In genomic region chr2:118835739-118836410, GRCh38 we compare ENCODE assay signal across 9 cellular contexts. TPM values are rescaled to one million over a fixed set of nuclear protein-coding genes. Genes with fewer than 3 reads are reported as not detected.
DNase-seq lines count a peak whose midpoint lies in the region; ATAC-seq and TF ChIP-seq lines count a peak whose summit lies in the region.
"Had no signal": no experiment of that assay in that cellular context is flagged by ENCODE, and none has a peak within 500 bp of the region (broad histone marks: within the 10 kb centered on the region; RNA-seq: fewer than 3 reads in every experiment).

No MANE protein-coding gene starts in this region.

- no peaks in the 10 kb centered on the region for H3K36me3 ChIP-seq in ACC112 (ENCODE audit: insufficient read depth, low read length)
- H3K36me3 ChIP-seq in HUES64 (ENCODE audit: insufficient read depth, low read length) = no peaks in the 10 kb centered on the region
- peaks cover under 1% of the 10 kb centered on the region for H3K36me3 ChIP-seq in ectodermal cell (ENCODE audit: control insufficient read depth, insufficient read depth, low read length)

- H3K9me3 ChIP-seq in HUES64 (ENCODE audit: insufficient read depth, low read depth, low read length) (no peaks in the 10 kb centered on the region), ectodermal cell (ENCODE audit: control insufficient read depth, low read length) (no peaks in the 10 kb centered on the region)

- H3K9me3 Mint-ChIP-seq in natural killer cell = no peaks in the 10 kb centered on the region

- no peak overlapping the region for H3K27ac Mint-ChIP-seq in natural killer cell

- peaks cover 73 to 78% of the 10 kb centered on the region in 2 donors for H3K27me3 Mint-ChIP-seq in natural killer cell (ENCODE audit: low read depth in 2 of 2)

- H3K4me1 ChIP-seq in ACC112 (ENCODE audit: control insufficient read depth, insufficient read depth, low read length, unreplicated experiment) = peaks cover 14% of the 10 kb centered on the region
- peaks cover 35% of the 10 kb centered on the region for H3K4me1 ChIP-seq in HUES64 (ENCODE audit: insufficient read depth, low read length)
- H3K4me1 ChIP-seq in ectodermal cell (ENCODE audit: control insufficient read depth, insufficient read depth, low read length) = peaks cover 20% of the 10 kb centered on the region

- no peak for TF ChIP-seq CTCF in natural killer cell (IDR thresholded peaks at IDR 0.05)

- under 1% methylated on average over 54 of the region's 54 CpGs for WGBS in HUES64
- WGBS in ectodermal cell, 2 experiments = 0 to 1% methylated on average over 54 of the region's 54 CpGs

- no peaks in the 10 kb centered on the region for H3K27me3 ChIP-seq in ACC112 (ENCODE audit: insufficient read depth, low read length)
- peaks cover 100% of the 10 kb centered on the region for H3K27me3 ChIP-seq in HUES64 (ENCODE audit: insufficient read depth, low read length)
- peaks cover 100% of the 10 kb centered on the region for H3K27me3 ChIP-seq in ectodermal cell (ENCODE audit: control insufficient read depth, insufficient read depth, low read length, poor library complexity, severe bottlenecking)

- H3K4me3 ChIP-seq in ACC112 (ENCODE audit: low read depth, low read length) (peak overlapping the region; percentile 93), HUES64 (ENCODE audit: low read length) (peak overlapping the region; percentile 45), ectodermal cell (ENCODE audit: insufficient read depth, low read depth, low read length) (peak overlapping the region; percentile 37)

- H3K4me3 Mint-ChIP-seq in natural killer cell = peak overlapping the region; percentile 45

- H3K27ac ChIP-seq in ACC112 (ENCODE audit: low read depth, low read length) (no peak overlapping the region), HUES64 (ENCODE audit: low read depth, low read length) (no peak overlapping the region), ectodermal cell (ENCODE audit: insufficient read depth, low read depth, low read length, poor library complexity, severe bottlenecking) (no peak overlapping the region)

- H3K9ac ChIP-seq in HUES64 (ENCODE audit: low read depth, low read length) = no peak overlapping the region

- H3K79me2 ChIP-seq in ACC112 (ENCODE audit: control insufficient read depth, insufficient read depth, low read length, unreplicated experiment) = peaks cover 15% of the 10 kb centered on the region

- H3K36me3 Mint-ChIP-seq in natural killer cell = no peaks in the 10 kb centered on the region

- intact Hi-C loops in natural killer cell (cut with micrococcal nuclease) = no loop called here

- H2AFZ ChIP-seq in ACC112 (ENCODE audit: low read length, unreplicated experiment) = peak overlapping the region; percentile 88

- DNase-seq in natural killer cell (no peak), GM19238 (ENCODE audit: insufficient read length, low spot score) (no peak)

- H3K4me1 Mint-ChIP-seq in natural killer cell = peaks cover 0 to 14% of the 10 kb centered on the region in 2 donors

- ATAC-seq in natural killer cell = no peak
- no peak for ATAC-seq in HG03521 (IDR thresholded peaks at IDR 0.05; ENCODE audit: unreplicated experiment)
- ATAC-seq in HG03159 (IDR thresholded peaks at IDR 0.05; ENCODE audit: unreplicated experiment) = no peak
- ATAC-seq in HG03460 (IDR thresholded peaks at IDR 0.05; ENCODE audit: unreplicated experiment) = no peak

RNA-seq across cellular contexts. Expression of gene EN1, which starts 11.6 kb away (rescaled TPM):
- polyA plus RNA-seq in HUES64 (2013, experiment 1 of 2) = 0.35 TPM
- 0.25 TPM for polyA plus RNA-seq in HUES64 (2013, experiment 2 of 2)
- polyA plus RNA-seq in ectodermal cell (2013, experiment 1 of 4) = 15.6 TPM
- polyA plus RNA-seq in ectodermal cell (2013, experiment 2 of 4) = 8.8 TPM
- 12.8 TPM for polyA plus RNA-seq in ectodermal cell (2013, experiment 3 of 4)
- polyA plus RNA-seq in ectodermal cell (2013, experiment 4 of 4) = 9.6 TPM
- not detected for total RNA-seq in natural killer cell
- total RNA-seq: RPMI7951 had no signal

Comparison
In these comparisons a context has a peak if more than half of its experiments do, and no peak if none do; other contexts are left out.
1. H3K4me3 ChIP-seq: peak in every context shown above with its lines; median percentile 93 in ACC112; 45 in HUES64; 37 in ectodermal cell.